In genomic region chr4:150972592-150972991, GRCh38 we compare ENCODE assay signal across 20 cellular contexts. TPM values are rescaled to one million over a fixed set of nuclear protein-coding genes. Genes with fewer than 3 reads are reported as not detected.
DNase-seq lines count a peak whose midpoint lies in the region; ATAC-seq and TF ChIP-seq lines count a peak whose summit lies in the region.
"Had no signal": no experiment of that assay in that cellular context is flagged by ENCODE, and none has a peak within 500 bp of the region (broad histone marks: within the 10 kb centered on the region; RNA-seq: fewer than 3 reads in every experiment).

No MANE protein-coding gene starts in this region.

- H3K27me3 ChIP-seq in A673 (replicated peaks; ENCODE audit: insufficient read depth, low read depth, low read length, poor library complexity) (no peaks in the 10 kb centered on the region), fibroblast of lung (ENCODE audit: control insufficient read depth, insufficient read depth, low read length) (no peaks in the 10 kb centered on the region), mesendoderm (ENCODE audit: insufficient read depth, low read length, poor library complexity) (no peaks in the 10 kb centered on the region), hepatocyte (no peaks in the 10 kb centered on the region)
- no peaks in the 10 kb centered on the region for H3K27me3 ChIP-seq in CD4-positive, alpha-beta T cell (ENCODE audit: control insufficient read depth, insufficient read depth, low read length)
- H3K27me3 ChIP-seq: BLaER1 treated with 17β-estradiol and CSF1 and Interleukin-3, amounts not matched to agents 10 nM and 100 nM; neutrophil; right atrium auricular region had no signal

- peaks cover 15% of the 10 kb centered on the region for H3K79me1 ChIP-seq in mesendoderm (ENCODE audit: low read length)

- peak overlapping the region; percentile 19 for H3K4me2 ChIP-seq in OCI-LY7 (ENCODE audit: low read length)
- no peak overlapping the region for H3K4me2 ChIP-seq in fibroblast of lung (ENCODE audit: extremely low read depth, insufficient read depth, low read length)
- no peak overlapping the region for H3K4me2 ChIP-seq in mesendoderm (ENCODE audit: low read length)
- H3K4me2 ChIP-seq in hepatocyte = no peak overlapping the region
- H3K4me2 ChIP-seq: BLaER1 treated with 17β-estradiol and CSF1 and Interleukin-3, amounts not matched to agents 10 nM and 100 nM had no signal

- H3K4me1 ChIP-seq in A673 (ENCODE audit: insufficient read depth, low read length, poor library complexity, severe bottlenecking) (peaks cover 24% of the 10 kb centered on the region), OCI-LY7 (ENCODE audit: insufficient read depth, low read length, poor library complexity, severe bottlenecking) (peaks cover 13% of the 10 kb centered on the region), fibroblast of lung (ENCODE audit: control insufficient read depth, extremely low read depth, insufficient read depth, low read length) (no peaks in the 10 kb centered on the region), mesendoderm (ENCODE audit: control insufficient read depth, low read depth, low read length) (no peaks in the 10 kb centered on the region), hepatocyte (ENCODE audit: insufficient read depth) (peaks cover 9% of the 10 kb centered on the region)

- no peak overlapping the region for H3K4ac ChIP-seq in mesendoderm (ENCODE audit: low read depth, low read length)

- no peaks in the 10 kb centered on the region for H3K9me3 ChIP-seq in A673 (ENCODE audit: low read depth, low read length, poor library complexity, severe bottlenecking)
- no peaks in the 10 kb centered on the region for H3K9me3 ChIP-seq in CD4-positive, alpha-beta T cell (ENCODE audit: control insufficient read depth, low read length)
- H3K9me3 ChIP-seq in OCI-LY7 (ENCODE audit: low read length) = no peaks in the 10 kb centered on the region
- no peaks in the 10 kb centered on the region for H3K9me3 ChIP-seq in fibroblast of lung (ENCODE audit: control insufficient read depth, insufficient read depth, low read depth, low read length)
- H3K9me3 ChIP-seq in hepatocyte (ENCODE audit: low read depth) = no peaks in the 10 kb centered on the region
- H3K9me3 ChIP-seq: HAP-1, neutrophil, right atrium auricular region had no signal

- WGBS in mesendoderm (ENCODE audit: extremely low coverage, insufficient coverage, low lambda C conversion rate) = no CpG with 5 or more reads among the region's 1 CpG
- 50% methylated on average over 1 of the region's 1 CpG for WGBS in hepatocyte (ENCODE audit: low lambda C conversion rate, missing lambda C conversion rate)

- H4K5ac ChIP-seq in mesendoderm (ENCODE audit: low read length) = no peak overlapping the region

- DNase-seq in A673 (ENCODE audit: low spot score) (peak; percentile 74), OCI-LY7 (ENCODE audit: low spot score) (peak; percentile 2), fibroblast of lung (ENCODE audit: low read depth in 2 of 2) (peak; percentile 29 to 69), mesendoderm (no peak), chondrocyte (ENCODE audit: low spot score) (no peak), hepatocyte (ENCODE audit: low spot score) (no peak)
- no peak for DNase-seq in CD4-positive, alpha-beta T cell
- DNase-seq: activated CD4-positive, alpha-beta T cell treated with anti-CD3 and anti-CD28 coated beads for 1 hour; activated naive CD4-positive, alpha-beta T cell; erythroblast; NCI-H1417 treated with DMSO at 0.1 percent for 48 hours; NCI-H446 treated with DMSO at 0.1 percent for 48 hours; SHP77; stimulated activated naive CD8-positive, alpha-beta T cell treated with anti-CD3 and anti-CD28 coated beads, Interleukin-15, Interleukin-2, amounts not matched to agents 100 U/mL and 50 U/mL, for 24 hours had no signal

- H2BK120ac ChIP-seq in mesendoderm (ENCODE audit: low read depth, low read length) = no peak overlapping the region

- H3K18ac ChIP-seq in mesendoderm (ENCODE audit: low read length) = no peak overlapping the region

- no peak overlapping the region for H3K56ac ChIP-seq in mesendoderm (ENCODE audit: low read length)

- H3K36me3 Mint-ChIP-seq in CD4-positive, alpha-beta T cell (ENCODE audit: low read depth) = peaks cover 27% of the 10 kb centered on the region
- no peaks in the 10 kb centered on the region for H3K36me3 Mint-ChIP-seq in chondrocyte (ENCODE audit: low read depth)
- H3K36me3 Mint-ChIP-seq: type B pancreatic cell had no signal

- no peak overlapping the region for H3K23ac ChIP-seq in mesendoderm (ENCODE audit: low read length)

- H3K4me1 Mint-ChIP-seq in CD4-positive, alpha-beta T cell (ENCODE audit: low read depth) = peaks cover 77% of the 10 kb centered on the region
- peaks cover 4% of the 10 kb centered on the region for H3K4me1 Mint-ChIP-seq in chondrocyte (ENCODE audit: low read depth)

- H3K9ac ChIP-seq in fibroblast of lung (ENCODE audit: insufficient read depth, low read length) (no peak overlapping the region), mesendoderm (ENCODE audit: low read length) (no peak overlapping the region)
- H3K9ac ChIP-seq: BLaER1 treated with 17β-estradiol and CSF1 and Interleukin-3, amounts not matched to agents 10 nM and 100 nM had no signal

- H3K4me3 ChIP-seq in A673 (ENCODE audit: low read depth, low read length, poor library complexity, severe bottlenecking) (peak overlapping the region; percentile 16), OCI-LY7 (ENCODE audit: low read depth, low read length, poor library complexity, severe bottlenecking) (no peak overlapping the region), fibroblast of lung (replicated peaks in 1 of 4; ENCODE audit: control extremely low read depth in 1 of 4, insufficient read depth in 1 of 4, low read depth in 3 of 4, low read length in 4 of 4) (no peak overlapping the region), mesendoderm (ENCODE audit: low read length) (no peak overlapping the region), hepatocyte (no peak overlapping the region)
- H3K4me3 ChIP-seq: BLaER1 treated with 17β-estradiol and CSF1 and Interleukin-3, amounts not matched to agents 10 nM and 100 nM; HAP-1; right atrium auricular region had no signal

- H3K79me2 ChIP-seq in OCI-LY7 (ENCODE audit: insufficient read depth, low read depth, low read length) = peaks cover 74% of the 10 kb centered on the region
- no peaks in the 10 kb centered on the region for H3K79me2 ChIP-seq in fibroblast of lung (ENCODE audit: control insufficient read depth, insufficient read depth, low read length)
- peaks cover 30% of the 10 kb centered on the region for H3K79me2 ChIP-seq in mesendoderm (ENCODE audit: control insufficient read depth, insufficient read depth, low read length)
- peaks cover 88% of the 10 kb centered on the region for H3K79me2 ChIP-seq in hepatocyte

- no peak overlapping the region for H3K27ac Mint-ChIP-seq in CD4-positive, alpha-beta T cell
- no peak overlapping the region for H3K27ac Mint-ChIP-seq in chondrocyte (ENCODE audit: unreplicated experiment)
- H3K27ac Mint-ChIP-seq: type B pancreatic cell had no signal

- H3K27ac ChIP-seq in A673 (ENCODE audit: low read depth, low read length, poor library complexity, severe bottlenecking) = peak overlapping the region; percentile 53
- H3K27ac ChIP-seq in CD4-positive, alpha-beta T cell (ENCODE audit: low read depth, low read length) = no peak overlapping the region
- H3K27ac ChIP-seq in OCI-LY7 (ENCODE audit: low read depth, low read length, poor library complexity, severe bottlenecking) = no peak overlapping the region
- H3K27ac ChIP-seq in fibroblast of lung (ENCODE audit: insufficient read depth, low read length) = no peak overlapping the region
- H3K27ac ChIP-seq in mesendoderm (ENCODE audit: low read depth, low read length) = no peak overlapping the region
- H3K27ac ChIP-seq in hepatocyte = no peak overlapping the region
- H3K27ac ChIP-seq: BLaER1 treated with 17β-estradiol and CSF1 and Interleukin-3, amounts not matched to agents 10 nM and 100 nM; neutrophil; right atrium auricular region had no signal

- no peak overlapping the region for H2AK5ac ChIP-seq in mesendoderm (ENCODE audit: low read length)

- peak overlapping the region; percentile 56 for H3K4me3 Mint-ChIP-seq in CD4-positive, alpha-beta T cell
- H3K4me3 Mint-ChIP-seq in chondrocyte (ENCODE audit: unreplicated experiment) = no peak overlapping the region
- H3K4me3 Mint-ChIP-seq: type B pancreatic cell had no signal

- CTCF ChIA-PET in A673 (lab: Charles Lee) = no interaction called here
- CTCF ChIA-PET in CD4-positive, alpha-beta T cell (lab: Charles Lee) = interaction anchor here (1.8 kb wide), 1 partner anchor 11 kb away, joined by 7 read pairs; no protein-coding TSS in a partner anchor
- CTCF ChIA-PET in OCI-LY7 (lab: Charles Lee; ENCODE audit: unreplicated experiment) = no interaction called here

- BruUV-seq in A673 (replicated peaks; lab: Mats Ljungman, UMichigan) (no TSS peak), OCI-LY7 (replicated peaks; lab: Mats Ljungman, UMichigan) (no TSS peak)

- H2AFZ ChIP-seq in OCI-LY7 (ENCODE audit: low read length) = no peak overlapping the region
- H2AFZ ChIP-seq in fibroblast of lung (ENCODE audit: low read length) = no peak overlapping the region
- H2AFZ ChIP-seq in hepatocyte = no peak overlapping the region

- no peak for ATAC-seq in CD4-positive, alpha-beta T cell (ENCODE audit: poor library complexity)
- ATAC-seq in GM21786 (IDR thresholded peaks at IDR 0.05; ENCODE audit: unreplicated experiment) = no peak
- ATAC-seq: stimulated activated naive CD8-positive, alpha-beta T cell treated with anti-CD3 and anti-CD28 coated beads, Interleukin-15, Interleukin-2, amounts not matched to agents 100 U/mL and 50 U/mL, for 24 hours had no signal

- TF ChIP-seq CTCF in A673 (conservative IDR thresholded peaks at IDR 0.05; ENCODE audit: low read depth, low read length) (no peak), OCI-LY7 (conservative IDR thresholded peaks at IDR 0.05; ENCODE audit: low read length) (no peak), fibroblast of lung (conservative IDR thresholded peaks at IDR 0.05 in 1 of 2, IDR thresholded peaks at IDR 0.05 in 1 of 2; ENCODE audit: low read depth in 1 of 2, low read length in 2 of 2) (no peak), chondrocyte (IDR thresholded peaks at IDR 0.05) (no peak), hepatocyte (IDR thresholded peaks at IDR 0.05; ENCODE audit: poor library complexity) (no peak)
- TF ChIP-seq CTCF in CD4-positive, alpha-beta T cell (IDR thresholded peaks at IDR 0.05) = no peak

- H3K9me3 Mint-ChIP-seq in CD4-positive, alpha-beta T cell = no peaks in the 10 kb centered on the region
- no peaks in the 10 kb centered on the region for H3K9me3 Mint-ChIP-seq in chondrocyte (ENCODE audit: low read depth)
- H3K9me3 Mint-ChIP-seq: type B pancreatic cell had no signal

- H2BK5ac ChIP-seq in mesendoderm (ENCODE audit: low read length) = no peak overlapping the region

- no peak overlapping the region for H2BK15ac ChIP-seq in mesendoderm (replicated peaks; ENCODE audit: low read depth)

- intact Hi-C loops in A673 (cut with micrococcal nuclease; ENCODE audit: unreplicated experiment) = no loop called here
- intact Hi-C loops in CD4-positive, alpha-beta T cell (cut with DNase I, micrococcal nuclease) = no loop called here
- intact Hi-C loops in OCI-LY7 (cut with micrococcal nuclease; ENCODE audit: unreplicated experiment) = no loop called here

- H4K20me1 ChIP-seq in OCI-LY7 (ENCODE audit: insufficient read depth, low read length) (peaks cover 7% of the 10 kb centered on the region; the same call in 1 of the 2 replicates), fibroblast of lung (ENCODE audit: control insufficient read depth, extremely low read depth, insufficient read depth, low read length) (no peaks in the 10 kb centered on the region), hepatocyte (ENCODE audit: insufficient read depth, poor library complexity, severe bottlenecking) (no peaks in the 10 kb centered on the region)
- H4K20me1 ChIP-seq: BLaER1 treated with 17β-estradiol and CSF1 and Interleukin-3, amounts not matched to agents 10 nM and 100 nM had no signal

- H3K9me2 ChIP-seq in OCI-LY7 (ENCODE audit: insufficient read depth, low read length) = no peaks in the 10 kb centered on the region
- no peaks in the 10 kb centered on the region for H3K9me2 ChIP-seq in hepatocyte (replicated peaks; ENCODE audit: insufficient read depth)

- H3K36me3 ChIP-seq in A673 (ENCODE audit: insufficient read depth, low read length, poor library complexity, severe bottlenecking) (no peaks in the 10 kb centered on the region), OCI-LY7 (ENCODE audit: insufficient read depth, low read length) (no peaks in the 10 kb centered on the region), fibroblast of lung (ENCODE audit: control insufficient read depth, insufficient read depth, low read length) (no peaks in the 10 kb centered on the region), mesendoderm (ENCODE audit: control insufficient read depth, insufficient read depth, low read length) (no peaks in the 10 kb centered on the region), hepatocyte (replicated peaks; ENCODE audit: insufficient read depth, low read depth) (no peaks in the 10 kb centered on the region)
- H3K36me3 ChIP-seq: HAP-1, neutrophil, right atrium auricular region had no signal

- POLR2A ChIA-PET in A673 (lab: Charles Lee; ENCODE audit: low non-redundant PET) (no interaction called here), OCI-LY7 (lab: Charles Lee) (interaction anchor here (1.2 to 1.4 kb wide), 2 partner anchors 10 to 11 kb away, joined by 6 to 8 read pairs; no protein-coding TSS in a partner anchor)
- POLR2A ChIA-PET in CD4-positive, alpha-beta T cell (lab: Charles Lee) = interaction anchor here (1.0 to 1.4 kb wide), 2 partner anchors 30 to 42 kb away, joined by 3 to 4 read pairs; no protein-coding TSS in a partner anchor

- H3K27me3 Mint-ChIP-seq in CD4-positive, alpha-beta T cell = no peaks in the 10 kb centered on the region
- H3K27me3 Mint-ChIP-seq in chondrocyte (ENCODE audit: low read depth) = no peaks in the 10 kb centered on the region
- H3K27me3 Mint-ChIP-seq: type B pancreatic cell had no signal

- no peak overlapping the region for H4K8ac ChIP-seq in mesendoderm (ENCODE audit: low read depth, low read length)

RNA-seq across cellular contexts. Expression of gene LRBA, which starts 42.5 kb away (rescaled TPM):
- total RNA-seq in A673 (2021) = 35.7 and 39.4 TPM in 2 replicates
- 10 to 100 TPM; 52.6 to 55.0 TPM for total RNA-seq in CD4-positive, alpha-beta T cell
- total RNA-seq in OCI-LY7 (2014; rRNA removed; shearing (Covaris generic)) = 48.9 and 60.4 TPM in 2 replicates
- total RNA-seq in OCI-LY7 (2022) = 63.2 and 66.7 TPM in 2 replicates
- total RNA-seq in fibroblast of lung = 26.7 and 36.7 TPM in 2 replicates
- polyA plus RNA-seq in fibroblast of lung = 16.4 and 21.0 TPM in 2 replicates
- 13.1 and 13.9 TPM in 2 replicates for polyA plus RNA-seq in fibroblast of lung (2012)
- polyA minus RNA-seq in fibroblast of lung (ENCODE audit: low replicate concordance) = 29.0 and 34.0 TPM in 2 replicates
- polyA plus RNA-seq in mesendoderm (2013, experiment 1 of 2) = 17.7 TPM
- 17.8 TPM for polyA plus RNA-seq in mesendoderm (2013, experiment 2 of 2)
- total RNA-seq in chondrocyte = 19.7 to 41.9 TPM (median 25.1 TPM) in 3 replicates
- total RNA-seq in hepatocyte = 69.4 and 71.0 TPM in 2 replicates
- 14.1 and 15.3 TPM in 2 replicates for polyA plus RNA-seq in hepatocyte

Comparison
In these comparisons a context has a peak if more than half of its experiments do, and no peak if none do; other contexts are left out.
1. DNase-seq: peak in A673 (single experiment), OCI-LY7 (single experiment) and fibroblast of lung (2 of 2); none in CD4-positive, alpha-beta T cell (0 of 10), mesendoderm (single experiment), chondrocyte (single experiment) and hepatocyte (single experiment).